Comparison of ENCODE assay signal across 2 cellular contexts in genomic region chr20:59033093-59033492, GRCh38.
TF ChIP-seq lines count a peak whose summit lies in the region.

No MANE protein-coding gene starts in this region.

TF ChIP-seq in SK-N-SH, 30 proteins besides CTCF, POLR2A, EP300 and RAD21 (continued from another document):
- TF ChIP-seq FOSL2 (IDR thresholded peaks at IDR 0.05; ENCODE audit: borderline replicate concordance, low read depth) (no peak), NFIC (IDR thresholded peaks at IDR 0.05; ENCODE audit: borderline replicate concordance) (no peak), EZH2phosphoT487 (IDR thresholded peaks at IDR 0.05; ENCODE audit: borderline replicate concordance, low read depth) (no peak), MAX (IDR thresholded peaks at IDR 0.05; ENCODE audit: low read depth) (no peak), USF1 (IDR thresholded peaks at IDR 0.05; ENCODE audit: borderline replicate concordance, low read depth) (no peak), RCOR1 (IDR thresholded peaks at IDR 0.05; ENCODE audit: low read length) (no peak), ELF1 (IDR thresholded peaks at IDR 0.05) (no peak), TEAD4 (IDR thresholded peaks at IDR 0.05; ENCODE audit: borderline replicate concordance, insufficient read depth) (no peak), YY1 (IDR thresholded peaks at IDR 0.05; ENCODE audit: low read depth) (no peak), CHD2 (IDR thresholded peaks at IDR 0.05; ENCODE audit: low read length, partially characterized antibody) (no peak), FOXJ3 (CRISPR knock-in tag; IDR thresholded peaks at IDR 0.05) (no peak)

TF ChIP-seq in SK-N-SH treated with all-trans-retinoic acid at 6 μM for 48 hours, 23 proteins besides CTCF, POLR2A, EP300 and RAD21 (continued from another document):
- TF ChIP-seq, protein P1, sequence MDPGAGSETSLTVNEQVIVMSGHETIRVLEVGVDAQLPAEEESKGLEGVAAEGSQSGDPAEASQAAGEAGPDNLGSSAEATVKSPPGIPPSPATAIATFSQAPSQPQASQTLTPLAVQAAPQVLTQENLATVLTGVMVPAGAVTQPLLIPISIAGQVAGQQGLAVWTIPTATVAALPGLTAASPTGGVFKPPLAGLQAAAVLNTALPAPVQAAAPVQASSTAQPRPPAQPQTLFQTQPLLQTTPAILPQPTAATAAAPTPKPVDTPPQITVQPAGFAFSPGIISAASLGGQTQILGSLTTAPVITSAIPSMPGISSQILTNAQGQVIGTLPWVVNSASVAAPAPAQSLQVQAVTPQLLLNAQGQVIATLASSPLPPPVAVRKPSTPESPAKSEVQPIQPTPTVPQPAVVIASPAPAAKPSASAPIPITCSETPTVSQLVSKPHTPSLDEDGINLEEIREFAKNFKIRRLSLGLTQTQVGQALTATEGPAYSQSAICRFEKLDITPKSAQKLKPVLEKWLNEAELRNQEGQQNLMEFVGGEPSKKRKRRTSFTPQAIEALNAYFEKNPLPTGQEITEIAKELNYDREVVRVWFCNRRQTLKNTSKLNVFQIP (CRISPR knock-in tag; IDR thresholded peaks at IDR 0.05; ENCODE audit: borderline replicate concordance, low read depth): no peak
- TF ChIP-seq CREB5 (CRISPR knock-in tag; IDR thresholded peaks at IDR 0.05; ENCODE audit: low read depth): no peak
- TF ChIP-seq PPARA (CRISPR knock-in tag; IDR thresholded peaks at IDR 0.05; ENCODE audit: borderline replicate concordance): no peak
